30 cellular contexts compared by ENCODE assay signal in the genomic region with DNA sequence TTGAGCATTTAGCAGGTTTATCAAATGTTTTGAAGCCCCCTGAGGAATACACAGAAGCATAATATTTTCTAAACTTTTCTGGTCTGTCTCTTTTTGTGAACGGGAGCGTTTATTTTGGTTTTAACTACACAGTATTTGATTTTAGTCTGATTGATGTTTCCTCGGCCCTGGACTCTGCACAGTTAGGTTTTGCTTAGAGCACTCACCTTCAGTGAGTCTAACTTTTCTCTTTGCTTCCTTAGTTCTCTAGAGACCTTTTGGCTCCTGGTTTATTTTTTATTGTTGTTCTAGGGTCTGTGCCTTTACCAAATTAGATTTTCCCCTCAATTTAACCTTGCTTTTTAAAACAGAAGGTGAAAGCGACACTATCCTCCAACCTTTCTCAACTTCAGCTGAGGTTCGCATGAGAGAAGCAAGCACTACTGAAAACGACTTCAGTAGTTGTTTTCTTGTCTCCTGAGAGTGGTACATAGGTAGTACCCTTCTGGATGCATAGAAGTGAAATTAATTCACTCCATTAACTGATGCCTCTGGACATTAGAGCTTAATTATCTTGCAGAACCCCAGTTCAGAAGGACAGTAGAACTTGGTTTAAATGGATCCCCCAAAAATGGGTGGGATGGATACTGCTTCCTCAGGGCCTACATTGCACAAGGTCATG.
"Had no signal": no experiment of that assay in that cellular context is flagged by ENCODE, and none has a peak within 500 bp of the region (broad histone marks: within the 10 kb centered on the region; RNA-seq: fewer than 3 reads in every experiment).

No MANE protein-coding gene starts in this region.

- H3K9me3 ChIP-seq: lower lobe of right lung, mucosa of descending colon, ovary, prostate gland, sigmoid colon, tibial artery, upper lobe of right lung had no signal

- H3K36me3 ChIP-seq: lower lobe of right lung, ovary, prostate gland, sigmoid colon, tibial artery, upper lobe of right lung had no signal

- H3K27me3 ChIP-seq: ovary, sigmoid colon, tibial artery, upper lobe of right lung had no signal

- H3K27me3 Mint-ChIP-seq: dendritic cell treated with granulocyte-macrophage colony-stimulating factor and Interleukin-4, amounts not matched to agents 40 ng/mL and 50 ng/mL, for 4 days; stimulated activated memory B cell treated with anti-CD40 and anti-IgM and Interleukin-4, amounts not matched to agents 10 μg/mL and 1 μg/mL and 100 μg/mL, for 72 hours; stimulated activated naive CD8-positive, alpha-beta T cell treated with anti-CD3 and anti-CD28 coated beads, Interleukin-15, amount 100 ng/mL, for 72 hours had no signal

- H3K27ac ChIP-seq: lower lobe of right lung, ovary, prostate gland, sigmoid colon, tibial artery, upper lobe of right lung, VCaP had no signal

- H3K4me1 Mint-ChIP-seq: central memory CD8-positive, alpha-beta T cell; stimulated activated memory B cell treated with anti-CD40 and anti-IgM and Interleukin-4, amounts not matched to agents 10 μg/mL and 1 μg/mL and 100 μg/mL, for 72 hours; stimulated activated naive CD8-positive, alpha-beta T cell treated with anti-CD3 and anti-CD28 coated beads, Interleukin-15, amount 100 ng/mL, for 72 hours had no signal

- H3K9me3 Mint-ChIP-seq: central memory CD8-positive, alpha-beta T cell; dendritic cell treated with granulocyte-macrophage colony-stimulating factor and Interleukin-4, amounts not matched to agents 40 ng/mL and 50 ng/mL, for 4 days; endodermal cell; natural killer cell treated with Interleukin-12 subunit alpha and Interleukin-12 subunit beta and Interleukin-15 and Interleukin-18, amount 100 ng/mL, for 72 hours; stimulated activated memory B cell treated with anti-CD40 and anti-IgM and Interleukin-4, amounts not matched to agents 10 μg/mL and 1 μg/mL and 100 μg/mL, for 72 hours; stimulated activated naive CD8-positive, alpha-beta T cell treated with anti-CD3 and anti-CD28 coated beads, Interleukin-15, amount 100 ng/mL, for 72 hours had no signal

- H3K36me3 Mint-ChIP-seq: activated naive CD8-positive, alpha-beta T cell; natural killer cell treated with Interleukin-12 subunit alpha and Interleukin-12 subunit beta and Interleukin-15 and Interleukin-18, amount 100 ng/mL, for 72 hours; stimulated activated memory B cell treated with anti-CD40 and anti-IgM and Interleukin-4, amounts not matched to agents 10 μg/mL and 1 μg/mL and 100 μg/mL, for 72 hours had no signal

- H3K4me3 Mint-ChIP-seq: activated naive CD8-positive, alpha-beta T cell; central memory CD8-positive, alpha-beta T cell; dendritic cell treated with granulocyte-macrophage colony-stimulating factor and Interleukin-4, amounts not matched to agents 40 ng/mL and 50 ng/mL, for 4 days; endodermal cell; natural killer cell treated with Interleukin-12 subunit alpha and Interleukin-12 subunit beta and Interleukin-15 and Interleukin-18, amount 100 ng/mL, for 72 hours; stimulated activated memory B cell treated with anti-CD40 and anti-IgM and Interleukin-4, amounts not matched to agents 10 μg/mL and 1 μg/mL and 100 μg/mL, for 72 hours; stimulated activated naive CD8-positive, alpha-beta T cell treated with anti-CD3 and anti-CD28 coated beads, Interleukin-15, amount 100 ng/mL, for 72 hours had no signal

- ATAC-seq: esophagus mucosa; lower lobe of right lung; mucosa of descending colon; natural killer cell treated with Interleukin-12 subunit alpha and Interleukin-12 subunit beta and Interleukin-15 and Interleukin-18, amount 100 ng/mL, for 72 hours; stimulated activated memory B cell treated with anti-CD40 and anti-IgM and Interleukin-4, amounts not matched to agents 10 μg/mL and 1 μg/mL and 100 μg/mL, for 72 hours; stimulated activated naive CD8-positive, alpha-beta T cell treated with anti-CD3 and anti-CD28 coated beads, Interleukin-15, amount 100 ng/mL, for 72 hours; upper lobe of right lung had no signal

- H3K27ac Mint-ChIP-seq: activated naive CD8-positive, alpha-beta T cell; dendritic cell treated with granulocyte-macrophage colony-stimulating factor and Interleukin-4, amounts not matched to agents 40 ng/mL and 50 ng/mL, for 4 days; endodermal cell; natural killer cell treated with Interleukin-12 subunit alpha and Interleukin-12 subunit beta and Interleukin-15 and Interleukin-18, amount 100 ng/mL, for 72 hours; stimulated activated memory B cell treated with anti-CD40 and anti-IgM and Interleukin-4, amounts not matched to agents 10 μg/mL and 1 μg/mL and 100 μg/mL, for 72 hours; stimulated activated naive CD8-positive, alpha-beta T cell treated with anti-CD3 and anti-CD28 coated beads, Interleukin-15, amount 100 ng/mL, for 72 hours had no signal

- DNase-seq: activated CD4-positive, alpha-beta T cell treated with anti-CD3 and anti-CD28 coated beads for 4 hours; activated CD4-positive, alpha-beta T cell treated with anti-CD3 and anti-CD28 coated beads, Interleukin-2, amount 50 U/mL, for 4 hours; activated effector memory CD4-positive, alpha-beta T cell treated with Interleukin-2 at 50 U/mL for 16 hours; activated naive CD4-positive, alpha-beta T cell treated with Interleukin-2 at 50 U/mL for 16 hours; anterior cingulate cortex; endodermal cell; foreskin fibroblast; head of caudate nucleus; hippocampal formation; lower lobe of right lung; mesenchymal stem cell; mucosa of descending colon; ovary; retina; sigmoid colon; small intestine; stimulated activated CD4-positive, alpha-beta T cell treated with anti-CD3 and anti-CD28 coated beads, Interleukin-4, amount 100 ng/mL, for 24 hours; stimulated activated CD8-positive, alpha-beta memory T cell treated with anti-CD3 and anti-CD28 coated beads, Interleukin-4, amount 100 ng/mL, for 48 hours; stimulated activated naive CD8-positive, alpha-beta T cell treated with anti-CD3 and anti-CD28 coated beads, Interleukin-15, amount 100 ng/mL, for 72 hours; T-helper 9 cell; tibial artery; upper lobe of right lung had no signal

- H3K4me3 ChIP-seq: lower lobe of right lung, mucosa of descending colon, ovary, prostate gland, sigmoid colon, tibial artery, upper lobe of right lung had no signal
